In genomic region chr9:33473216-33473615, GRCh38 we compare ENCODE assay signal across 8 cellular contexts. TPM values are rescaled to one million over a fixed set of nuclear protein-coding genes. Genes with fewer than 3 reads are reported as not detected.
DNase-seq lines count a peak whose midpoint lies in the region; ATAC-seq and TF ChIP-seq lines count a peak whose summit lies in the region.

No MANE protein-coding gene starts in this region.

- H3K4me1 Mint-ChIP-seq in Caco-2 (ENCODE audit: low read depth, unreplicated experiment): peaks cover 10% of the 10 kb centered on the region

- H3K4me3 ChIP-seq in Caco-2 (ENCODE audit: low read depth, low read length) (peak overlapping the region; percentile 100), Panc1 (ENCODE audit: low read depth in 2 of 2, low read length in 2 of 2) (peak overlapping the region; percentile 79 to 99), esophagus squamous epithelium (peak overlapping the region; percentile 70 to 94 (median 88)), ovary (peak overlapping the region; percentile 88)

- no peak for TF ChIP-seq EP300 in ovary (IDR thresholded peaks at IDR 0.05)

- peak overlapping the region; percentile 91 for H3K4me3 Mint-ChIP-seq in Caco-2 (ENCODE audit: unreplicated experiment)

- DNase-seq in Caco-2: no peak
- DNase-seq in Panc1 (ENCODE audit: low read depth, low spot score): no peak
- no peak for DNase-seq in esophagus squamous epithelium (lab: John Stamatoyannopoulos, UW)
- peak in 2 of 5 donors; percentile 26 to 38 for DNase-seq in ovary
- no peak for DNase-seq in DMS79 (lab: John Stamatoyannopoulos, UW)

- WGBS in esophagus squamous epithelium, 2 donors: 0% methylated on average over 9 to 14 of the region's 14 CpGs
- 0 to 1% (median 0%) methylated on average over 14 of the region's 14 CpGs for WGBS in ovary, 3 donors

- H3K9me3 Mint-ChIP-seq in Caco-2 (ENCODE audit: unreplicated experiment): no peaks in the 10 kb centered on the region

- no peaks in the 10 kb centered on the region for H3K27me3 Mint-ChIP-seq in Caco-2 (ENCODE audit: insufficient read depth, unreplicated experiment)

- peak overlapping the region; percentile 88 for H3K27ac Mint-ChIP-seq in Caco-2 (ENCODE audit: unreplicated experiment)

- in situ Hi-C loops in Panc1 (cut with HindIII; ENCODE audit: low pct_unique_long_range_greater_than_20kb, low sequenced_read_pairs): no loop called here

- H3K4me1 ChIP-seq in Caco-2 (peaks cover 8% of the 10 kb centered on the region; the same call in 1 of the 2 replicates), Panc1 (ENCODE audit: control insufficient read depth, insufficient read depth, low read length) (peaks cover 6% of the 10 kb centered on the region), esophagus squamous epithelium (peaks cover 0 to 34% (median 12%) of the 10 kb centered on the region in 3 donors), ovary (ENCODE audit: insufficient read depth) (peaks cover 7% of the 10 kb centered on the region)

- no peak for TF ChIP-seq POLR2A in esophagus squamous epithelium (IDR thresholded peaks at IDR 0.05)
- no peak for TF ChIP-seq POLR2A in ovary (IDR thresholded peaks at IDR 0.05)

- peak; percentile 14; the same call in 1 of the 2 replicates for ATAC-seq in Panc1
- ATAC-seq in HG02610 (IDR thresholded peaks at IDR 0.05; ENCODE audit: unreplicated experiment): no peak
- ATAC-seq in GM18873 (IDR thresholded peaks at IDR 0.05; ENCODE audit: low FRiP score, unreplicated experiment): no peak
- no peak for ATAC-seq in HG02973 (IDR thresholded peaks at IDR 0.05; ENCODE audit: unreplicated experiment)

- intact Hi-C loops in Caco-2 (cut with micrococcal nuclease; ENCODE audit: unreplicated experiment): loop anchor here (5.0 kb wide), 1 partner anchor 44 kb away; no protein-coding TSS in a partner anchor
- intact Hi-C loops in Panc1 (cut with micrococcal nuclease; ENCODE audit: unreplicated experiment): no loop called here
- intact Hi-C loops in esophagus squamous epithelium (cut with DNase I): no loop called here
- intact Hi-C loops in ovary (cut with DNase I): no loop called here

- peaks cover 40% of the 10 kb centered on the region for H3K36me3 Mint-ChIP-seq in Caco-2 (ENCODE audit: insufficient read depth, unreplicated experiment)

- BruUV-seq in Caco-2 (replicated peaks; lab: Mats Ljungman, UMichigan) (TSS peak; percentile 74), Panc1 (replicated peaks; lab: Mats Ljungman, UMichigan) (TSS peak; percentile 85)

- H3K9me3 ChIP-seq in Caco-2 (no peaks in the 10 kb centered on the region), Panc1 (ENCODE audit: control insufficient read depth, insufficient read depth, low read depth, low read length) (no peaks in the 10 kb centered on the region), esophagus squamous epithelium (no peaks in the 10 kb centered on the region), ovary (no peaks in the 10 kb centered on the region)

- H3K27ac ChIP-seq in Panc1 (ENCODE audit: low read length) (peak overlapping the region; percentile 87), esophagus squamous epithelium (peak overlapping the region; percentile 69 to 85 (median 74)), ovary (no peak overlapping the region)

- TF ChIP-seq CTCF in Caco-2 (IDR thresholded peaks at IDR 0.05; ENCODE audit: insufficient read depth in 1 of 2, low read depth in 1 of 2, low read length in 1 of 2, severe bottlenecking in 1 of 2, unreplicated experiment in 1 of 2) (no peak), Panc1 (IDR thresholded peaks at IDR 0.05) (no peak), esophagus squamous epithelium (IDR thresholded peaks at IDR 0.05) (no peak), ovary (IDR thresholded peaks at IDR 0.05) (no peak)

- CTCF ChIA-PET in Caco-2 (lab: Charles Lee) (interaction anchor here (0.7 to 2.1 kb wide), 11 partner anchors 20 to 151 kb away, joined by 4 to 18 read pairs (median 11); partner anchors contain the start of genes ANKRD18B and AQP3), Panc1 (lab: Charles Lee) (interaction anchor here (1.1 kb wide), 3 partner anchors 26 to 151 kb away, joined by 3 to 8 read pairs (median 5); partner anchors contain the start of gene AQP3)

- POLR2A ChIA-PET in Caco-2 (lab: Charles Lee) (interaction anchor here (0.5 to 1.6 kb wide), 10 partner anchors 13 to 448 kb away, joined by 3 to 12 read pairs (median 6); partner anchors contain the start of genes AQP3, DNAJA1 and NFX1), Panc1 (lab: Charles Lee) (interaction anchor here (0.6 to 1.1 kb wide), 4 partner anchors 13 to 182 kb away, joined by 3 read pairs; no protein-coding TSS in a partner anchor)

- H3K36me3 ChIP-seq in Caco-2 (ENCODE audit: control insufficient read depth, insufficient read depth, low read length) (no peaks in the 10 kb centered on the region), Panc1 (ENCODE audit: control insufficient read depth, insufficient read depth, low read length) (peaks cover 3% of the 10 kb centered on the region), esophagus squamous epithelium (peaks cover 24 to 42% (median 30%) of the 10 kb centered on the region in 3 donors), ovary (no peaks in the 10 kb centered on the region)

- H3K27me3 ChIP-seq in Caco-2 (replicated peaks; ENCODE audit: control insufficient read depth, insufficient read depth, low read length): no peaks in the 10 kb centered on the region
- no peaks in the 10 kb centered on the region for H3K27me3 ChIP-seq in Panc1 (ENCODE audit: control insufficient read depth, insufficient read depth, low read length)
- no peaks in the 10 kb centered on the region for H3K27me3 ChIP-seq in esophagus squamous epithelium
- no peaks in the 10 kb centered on the region for H3K27me3 ChIP-seq in ovary

RNA-seq across cellular contexts. Expression of gene NOL6, which starts 0.5 kb away (rescaled TPM):
- total RNA-seq in Caco-2 (2022): 47.2 and 52.1 TPM in 2 replicates
- 75.1 TPM for total RNA-seq in Panc1 (2021; ENCODE audit: unreplicated experiment)
- 42.0 TPM for polyA plus RNA-seq in Panc1 (2012; ENCODE audit: insufficient read length)
- total RNA-seq in esophagus squamous epithelium: 10 to 100 TPM; 23.6 to 43.7 (median 38.3) TPM
- total RNA-seq in ovary: 10 to 100 TPM; 11.7 to 50.5 (median 27.4) TPM
- polyA plus RNA-seq in ovary: 10 to 100 TPM; 14.5 to 17.6 TPM

RNA-seq across cellular contexts. Expression of gene AQP3, which starts 25.8 kb away (rescaled TPM):
- 24.1 and 24.8 TPM in 2 replicates for total RNA-seq in Caco-2 (2022)
- 1.0 TPM for total RNA-seq in Panc1 (2021; ENCODE audit: unreplicated experiment)
- 2.3 TPM for polyA plus RNA-seq in Panc1 (2012; ENCODE audit: insufficient read length)
- total RNA-seq in esophagus squamous epithelium: 1,000 to 10,000 TPM; 1,484 to 2,988 (median 2,291) TPM
- 10 to 100 TPM in 3 of 7 donors, 1 to 10 TPM in 4; 7.4 to 47.2 (median 9.9) TPM for total RNA-seq in ovary
- 1 to 10 TPM; 5.6 to 6.6 TPM for polyA plus RNA-seq in ovary

RNA-seq across cellular contexts. Expression of gene ANKRD18B, which starts 50.8 kb away (rescaled TPM):
- total RNA-seq in Caco-2 (2022): 2.2 and 3.9 TPM in 2 replicates
- 7.3 TPM for total RNA-seq in Panc1 (2021; ENCODE audit: unreplicated experiment)
- 1.2 TPM for polyA plus RNA-seq in Panc1 (2012; ENCODE audit: insufficient read length)
- total RNA-seq in esophagus squamous epithelium: 10 to 100 TPM in 3 of 4 donors, 1 to 10 TPM in 1; 3.8 to 19.8 (median 10.8) TPM
- 1 to 10 TPM in 1 of 7 donors, under 1 TPM in 1, not detected in 5; 0.56 to 2.8 TPM for total RNA-seq in ovary
- polyA plus RNA-seq in ovary: under 1 TPM in 1 of 2 donors, not detected in 1; 0.35 TPM

Comparison
In these comparisons a context has a peak if more than half of its experiments do, and no peak if none do; other contexts are left out.
1. H3K27ac ChIP-seq: peak in Panc1 (single experiment) and esophagus squamous epithelium (4 of 4); none in ovary (0 of 2).
2. RNA of gene AQP3, which starts 25.8 kb away (total RNA-seq): 1,484 to 2,988 TPM in esophagus squamous epithelium; 24.1 to 24.8 TPM in Caco-2, 7.4 to 47.2 TPM in ovary and 1.0 TPM in Panc1 (single experiment); every median in the first group is over 10 times any median in the second.
3. Peak in every context shown above with its lines, with median percentiles within 50 percentile points of each other: H3K4me3 ChIP-seq.